In genomic region chr3:45665101-45665572, GRCh38 we compare ENCODE assay signal across 8 cellular contexts. TPM values are rescaled to one million over a fixed set of nuclear protein-coding genes. Genes with fewer than 3 reads are reported as not detected.
DNase-seq lines count a peak whose midpoint lies in the region; ATAC-seq and TF ChIP-seq lines count a peak whose summit lies in the region.

No MANE protein-coding gene starts in this region.

- H3K4me1 Mint-ChIP-seq in activated B cell treated with CpG ODN at 0.5 μM for 24 hours, result peaks cover 31% of the 10 kb centered on the region

- no peaks in the 10 kb centered on the region for H3K27me3 ChIP-seq in upper lobe of left lung

- no peak for TF ChIP-seq EP300 in upper lobe of left lung (IDR thresholded peaks at IDR 0.05)

- CTCF ChIA-PET in activated B cell treated with CpG ODN at 0.5 μM for 24 hours (lab: Charles Lee), result interaction anchor here (1.1 to 17.0 kb wide), 2 partner anchors 9 to 152 kb away, joined by 3 to 357 read pairs; no protein-coding TSS in a partner anchor

- peak; percentile 60 for TF ChIP-seq CTCF in GM12865 (IDR thresholded peaks at IDR 0.05; ENCODE audit: insufficient read depth, low read depth, low read length, missing control alignments)
- no peak for TF ChIP-seq CTCF in activated B cell treated with CpG ODN at 0.5 μM for 24 hours (IDR thresholded peaks at IDR 0.05)
- peak; percentile 28 to 69 (median 55) for TF ChIP-seq CTCF in upper lobe of left lung (IDR thresholded peaks at IDR 0.05)

- peaks cover 53% of the 10 kb centered on the region for H3K36me3 Mint-ChIP-seq in activated B cell treated with CpG ODN at 0.5 μM for 24 hours (ENCODE audit: low read depth)

- H3K27ac ChIP-seq in upper lobe of left lung, result peak overlapping the region; percentile 21 to 72 (median 46)

- H3K4me3 ChIP-seq in GM12865 (ENCODE audit: low read depth, low read length) (peak overlapping the region; percentile 42), upper lobe of left lung (peak overlapping the region in 3 of 4 donors; percentile 32 to 45 (median 45))

- H3K9me3 ChIP-seq in upper lobe of left lung, result no peaks in the 10 kb centered on the region

- H3K27ac Mint-ChIP-seq in activated B cell treated with CpG ODN at 0.5 μM for 24 hours, result peak overlapping the region; percentile 81

- H3K36me3 ChIP-seq in upper lobe of left lung, result peaks cover 4 to 33% (median 8%) of the 10 kb centered on the region in 4 donors

- peak; percentile 77 for DNase-seq in GM12865 (ENCODE audit: low read depth)
- DNase-seq in NCI-H1105 (lab: John Stamatoyannopoulos, UW), result peak; percentile 56
- no peak for DNase-seq in activated B cell treated with CpG ODN at 0.5 μM for 24 hours
- peak; percentile 89 for DNase-seq in dermis blood vessel endothelial cell
- peak; percentile 69 for DNase-seq in mucosa of gallbladder (ENCODE audit: low spot score)
- DNase-seq in upper lobe of left lung, result peak; percentile 24 to 75
- DNase-seq in cortex of kidney (lab: John Stamatoyannopoulos, UW), result no peak

- peaks cover 19 to 36% (median 26%) of the 10 kb centered on the region in 4 donors for H3K4me1 ChIP-seq in upper lobe of left lung

- no peak for ATAC-seq in activated B cell treated with CpG ODN at 0.5 μM for 24 hours (ENCODE audit: low read depth)
- ATAC-seq in upper lobe of left lung (ENCODE audit: low FRiP score in 2 of 2), result no peak
- ATAC-seq in GM19324 (IDR thresholded peaks at IDR 0.05; ENCODE audit: low FRiP score, unreplicated experiment), result no peak

- H3K4me3 Mint-ChIP-seq in activated B cell treated with CpG ODN at 0.5 μM for 24 hours, result peak overlapping the region; percentile 80

- WGBS in upper lobe of left lung, 2 donors, result 41 to 44% methylated on average over 9 of the region's 9 CpGs

- intact Hi-C loops in activated B cell treated with CpG ODN at 0.5 μM for 24 hours (cut with micrococcal nuclease), result no loop called here

- no peaks in the 10 kb centered on the region for H3K9me3 Mint-ChIP-seq in activated B cell treated with CpG ODN at 0.5 μM for 24 hours

- POLR2A ChIA-PET in activated B cell treated with CpG ODN at 0.5 μM for 24 hours (lab: Charles Lee), result no interaction called here

- H3K27me3 Mint-ChIP-seq in activated B cell treated with CpG ODN at 0.5 μM for 24 hours, result no peaks in the 10 kb centered on the region

- TF ChIP-seq POLR2A in upper lobe of left lung (IDR thresholded peaks at IDR 0.05), result no peak

RNA-seq across cellular contexts. Expression of gene SACM1L, which starts 24.1 kb away (rescaled TPM):
- total RNA-seq in activated B cell treated with CpG ODN at 0.5 μM for 24 hours (43.1 and 55.5 TPM in 2 replicates), dermis blood vessel endothelial cell (48.5 and 51.0 TPM in 2 replicates), mucosa of gallbladder (51.8 TPM), upper lobe of left lung (100 to 1,000 TPM in 1 of 6 donors, 10 to 100 TPM in 5; 29.9 to 102 (median 63.9) TPM)

Comparison
In these comparisons a context has a peak if more than half of its experiments do, and no peak if none do; other contexts are left out.
1. DNase-seq: peak in GM12865 (single experiment), NCI-H1105 (single experiment), dermis blood vessel endothelial cell (single experiment), mucosa of gallbladder (single experiment) and upper lobe of left lung (2 of 2); none in activated B cell treated with CpG ODN at 0.5 μM for 24 hours (single experiment) and cortex of kidney (single experiment).